Comparison of ENCODE assay signal across 12 cellular contexts in the genomic region with DNA sequence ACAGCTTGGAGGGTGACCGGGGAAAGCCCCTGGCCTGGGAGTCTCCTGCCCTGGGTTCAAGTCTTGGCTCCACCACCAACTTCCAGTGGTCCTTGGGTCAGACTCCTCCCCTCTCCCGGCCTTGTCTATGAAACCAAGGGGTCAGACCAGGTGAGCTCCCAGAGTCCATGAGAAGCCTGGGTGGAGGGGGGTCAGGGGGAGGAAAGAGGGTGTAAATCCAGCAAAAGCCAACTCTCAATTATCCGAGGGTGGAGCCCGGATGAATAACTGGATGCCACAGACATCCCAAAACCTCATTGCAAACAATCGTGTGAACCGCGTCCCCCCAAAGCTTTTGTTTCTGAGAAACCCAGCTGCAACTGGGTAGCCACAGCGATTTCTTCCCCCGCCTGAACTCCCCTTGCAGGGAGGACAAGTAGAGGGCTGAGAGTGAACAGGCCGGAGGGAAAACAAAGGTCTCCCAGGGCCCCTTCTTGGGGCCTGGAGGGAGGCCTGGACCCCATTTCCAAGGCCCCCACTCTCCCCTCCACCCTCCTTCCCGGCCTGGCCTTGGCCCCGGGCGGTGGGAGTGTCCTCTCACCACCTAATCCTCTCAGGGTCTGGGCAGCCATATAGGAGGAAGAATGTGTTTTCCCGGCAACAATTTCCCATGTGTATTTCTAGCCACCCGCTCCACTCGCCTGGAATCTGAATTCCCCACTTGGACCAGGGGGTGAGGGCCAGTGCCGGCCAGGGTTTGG. TPM values are rescaled to one million over a fixed set of nuclear protein-coding genes. Genes with fewer than 3 reads are reported as not detected.
DNase-seq lines count a peak whose midpoint lies in the region; ATAC-seq and TF ChIP-seq lines count a peak whose summit lies in the region.
"Had no signal": no experiment of that assay in that cellular context is flagged by ENCODE, and none has a peak within 500 bp of the region (broad histone marks: within the 10 kb centered on the region; RNA-seq: fewer than 3 reads in every experiment).

No MANE protein-coding gene starts in this region.

- no peak overlapping the region for H2AFZ ChIP-seq in neural cell (ENCODE audit: low read depth, low read length)

- H4K20me1 ChIP-seq in neural cell (ENCODE audit: insufficient read depth): no peaks in the 10 kb centered on the region

- H3K4me3 ChIP-seq in ectodermal cell (ENCODE audit: insufficient read depth, low read depth, low read length): no peak overlapping the region
- H3K4me3 ChIP-seq in neural cell (ENCODE audit: low read length): peak overlapping the region; percentile 96
- peak overlapping the region; percentile 64 for H3K4me3 ChIP-seq in upper lobe of right lung
- H3K4me3 ChIP-seq: lung, SJSA1 had no signal

- no peaks in the 10 kb centered on the region for H3K9me3 ChIP-seq in ectodermal cell (ENCODE audit: control insufficient read depth, low read length)
- no peaks in the 10 kb centered on the region for H3K9me3 ChIP-seq in neural cell (ENCODE audit: low read length)
- no peaks in the 10 kb centered on the region for H3K9me3 ChIP-seq in upper lobe of right lung
- H3K9me3 ChIP-seq: SJSA1 had no signal

- TF ChIP-seq RAD21 in neural cell (conservative IDR thresholded peaks at IDR 0.05): no peak

- ATAC-seq in Right ventricle myocardium inferior (no peak), upper lobe of right lung (no peak), HG02970 (IDR thresholded peaks at IDR 0.05; ENCODE audit: low FRiP score, unreplicated experiment) (no peak), left lobe of liver (no peak), HG03460 (IDR thresholded peaks at IDR 0.05; ENCODE audit: unreplicated experiment) (no peak)

- peak; percentile 50 for DNase-seq in Right ventricle myocardium inferior (ENCODE audit: missing footprints)
- no peak for DNase-seq in cardiac septum (ENCODE audit: low spot score)
- DNase-seq in upper lobe of right lung: no peak
- DNase-seq in left lobe of liver (ENCODE audit: low spot score): no peak
- DNase-seq: activated CD8-positive, alpha-beta memory T cell treated with anti-CD3 and anti-CD28 coated beads, Interleukin-2, amount 50 U/mL, for 4 hours; NCI-H2029 had no signal

- intact Hi-C loops in Right ventricle myocardium inferior (cut with DNase I): no loop called here
- intact Hi-C loops in cardiac septum (cut with DNase I): no loop called here
- intact Hi-C loops in upper lobe of right lung (cut with DNase I): no loop called here

- TF ChIP-seq CTCF in neural cell (IDR thresholded peaks at IDR 0.05; ENCODE audit: poor library complexity, severe bottlenecking) (no peak), upper lobe of right lung (IDR thresholded peaks at IDR 0.05) (no peak)

- no peaks in the 10 kb centered on the region for H3K9me2 ChIP-seq in neural cell (ENCODE audit: insufficient read depth, low read length)

- no peak overlapping the region for H3K9ac ChIP-seq in neural cell (ENCODE audit: low read length)

- WGBS in ectodermal cell, 2 experiments: 62 to 65% methylated on average over 15 to 17 of the region's 17 CpGs

- no peak overlapping the region for H3K4me2 ChIP-seq in neural cell (ENCODE audit: low read length)

- no peaks in the 10 kb centered on the region for H3F3A ChIP-seq in neural cell (ENCODE audit: insufficient read depth, low read length, poor library complexity, severe bottlenecking)

- peak overlapping the region; percentile 4 for H3K27ac ChIP-seq in ectodermal cell (ENCODE audit: insufficient read depth, low read depth, low read length, poor library complexity, severe bottlenecking)
- H3K27ac ChIP-seq in neural cell (ENCODE audit: low read length): no peak overlapping the region
- peak overlapping the region; percentile 76 for H3K27ac ChIP-seq in upper lobe of right lung
- H3K27ac ChIP-seq: SJSA1 had no signal

- no peak for TF ChIP-seq EP300 in neural cell (conservative IDR thresholded peaks at IDR 0.05; ENCODE audit: poor library complexity, severe bottlenecking)

- H3K4me1 ChIP-seq in ectodermal cell (ENCODE audit: control insufficient read depth, insufficient read depth, low read length) (peaks cover 50% of the 10 kb centered on the region), upper lobe of right lung (peaks cover 52% of the 10 kb centered on the region)

- H3K79me2 ChIP-seq in neural cell (replicated peaks; ENCODE audit: insufficient read depth, low read length): peaks cover 52% of the 10 kb centered on the region

- H3K36me3 ChIP-seq in ectodermal cell (ENCODE audit: control insufficient read depth, insufficient read depth, low read length) (no peaks in the 10 kb centered on the region), neural cell (ENCODE audit: insufficient read depth, low read length) (no peaks in the 10 kb centered on the region), upper lobe of right lung (no peaks in the 10 kb centered on the region)

- H3K27me3 ChIP-seq in ectodermal cell (ENCODE audit: control insufficient read depth, insufficient read depth, low read length, poor library complexity, severe bottlenecking) (peaks cover 20% of the 10 kb centered on the region), neural cell (ENCODE audit: insufficient read depth, low read depth, low read length) (no peaks in the 10 kb centered on the region), upper lobe of right lung (no peaks in the 10 kb centered on the region)
- H3K27me3 ChIP-seq: SJSA1 had no signal

TF ChIP-seq in neural cell, 6 proteins besides CTCF, POLR2A, EP300 and RAD21:
- TF ChIP-seq TAF1 (IDR thresholded peaks at IDR 0.05; ENCODE audit: low read depth) (no peak), SMC3 (conservative IDR thresholded peaks at IDR 0.05; ENCODE audit: poor library complexity) (no peak), REST (IDR thresholded peaks at IDR 0.05; ENCODE audit: borderline replicate concordance) (no peak), POLR2AphosphoS5 (IDR thresholded peaks at IDR 0.05) (no peak), MXI1 (conservative IDR thresholded peaks at IDR 0.05; ENCODE audit: poor library complexity, severe bottlenecking) (no peak), EZH2 (IDR thresholded peaks at IDR 0.05; ENCODE audit: borderline replicate concordance, insufficient read depth, low read length, poor library complexity, severe bottlenecking) (no peak)

RNA-seq across cellular contexts. Expression of gene GLIS2, which starts 2.5 kb away (rescaled TPM):
- total RNA-seq in Right ventricle myocardium inferior: 16.0 TPM
- 31.4 TPM for total RNA-seq in cardiac septum
- 10.6 TPM for polyA plus RNA-seq in ectodermal cell (2013, experiment 1 of 4)
- 10.8 TPM for polyA plus RNA-seq in ectodermal cell (2013, experiment 2 of 4)
- 9.1 TPM for polyA plus RNA-seq in ectodermal cell (2013, experiment 3 of 4)
- polyA plus RNA-seq in ectodermal cell (2013, experiment 4 of 4): 10.0 TPM
- polyA plus RNA-seq in neural cell: 2.6 and 3.2 TPM in 2 replicates
- 5.9 and 7.8 TPM in 2 replicates for polyA minus RNA-seq in neural cell
- 34.1 TPM for total RNA-seq in upper lobe of right lung
- total RNA-seq in left lobe of liver: 1.6 TPM

RNA-seq across cellular contexts. Expression of gene PAM16, which starts 32.8 kb away (rescaled TPM):
- total RNA-seq in Right ventricle myocardium inferior: 73.4 TPM
- total RNA-seq in cardiac septum: 43.3 TPM
- 40.9 TPM for polyA plus RNA-seq in ectodermal cell (2013, experiment 1 of 4)
- polyA plus RNA-seq in ectodermal cell (2013, experiment 2 of 4): 41.8 TPM
- 46.4 TPM for polyA plus RNA-seq in ectodermal cell (2013, experiment 3 of 4)
- 47.3 TPM for polyA plus RNA-seq in ectodermal cell (2013, experiment 4 of 4)
- polyA plus RNA-seq in neural cell: 125 and 145 TPM in 2 replicates
- 21.2 and 29.5 TPM in 2 replicates for polyA minus RNA-seq in neural cell
- total RNA-seq in upper lobe of right lung: 41.2 TPM
- 41.0 TPM for total RNA-seq in left lobe of liver

RNA-seq across cellular contexts. Expression of gene TFAP4, which starts 45.5 kb away (rescaled TPM):
- total RNA-seq in Right ventricle myocardium inferior: 4.4 TPM
- total RNA-seq in cardiac septum: 1.4 TPM
- polyA plus RNA-seq in ectodermal cell (2013, experiment 1 of 4): 34.6 TPM
- polyA plus RNA-seq in ectodermal cell (2013, experiment 2 of 4): 28.0 TPM
- 25.0 TPM for polyA plus RNA-seq in ectodermal cell (2013, experiment 3 of 4)
- polyA plus RNA-seq in ectodermal cell (2013, experiment 4 of 4): 25.2 TPM
- 4.4 and 6.3 TPM in 2 replicates for polyA plus RNA-seq in neural cell
- 6.8 and 11.2 TPM in 2 replicates for polyA minus RNA-seq in neural cell
- 9.6 TPM for total RNA-seq in upper lobe of right lung
- 5.0 TPM for total RNA-seq in left lobe of liver

RNA-seq across cellular contexts. Expression of gene VASN, which starts 53.3 kb away (rescaled TPM):
- 6.4 TPM for total RNA-seq in Right ventricle myocardium inferior
- 6.3 TPM for total RNA-seq in cardiac septum
- 16.2 TPM for polyA plus RNA-seq in ectodermal cell (2013, experiment 1 of 4)
- 13.3 TPM for polyA plus RNA-seq in ectodermal cell (2013, experiment 2 of 4)
- polyA plus RNA-seq in ectodermal cell (2013, experiment 3 of 4): 14.9 TPM
- 16.3 TPM for polyA plus RNA-seq in ectodermal cell (2013, experiment 4 of 4)
- 0.32 and 0.57 TPM in 2 replicates for polyA plus RNA-seq in neural cell
- polyA minus RNA-seq in neural cell: 0.46 and 0.49 TPM in 2 replicates
- total RNA-seq in upper lobe of right lung: 20.3 TPM
- 22.3 TPM for total RNA-seq in left lobe of liver
